Comparison of ENCODE assay signal across 17 cellular contexts in the genomic region with DNA sequence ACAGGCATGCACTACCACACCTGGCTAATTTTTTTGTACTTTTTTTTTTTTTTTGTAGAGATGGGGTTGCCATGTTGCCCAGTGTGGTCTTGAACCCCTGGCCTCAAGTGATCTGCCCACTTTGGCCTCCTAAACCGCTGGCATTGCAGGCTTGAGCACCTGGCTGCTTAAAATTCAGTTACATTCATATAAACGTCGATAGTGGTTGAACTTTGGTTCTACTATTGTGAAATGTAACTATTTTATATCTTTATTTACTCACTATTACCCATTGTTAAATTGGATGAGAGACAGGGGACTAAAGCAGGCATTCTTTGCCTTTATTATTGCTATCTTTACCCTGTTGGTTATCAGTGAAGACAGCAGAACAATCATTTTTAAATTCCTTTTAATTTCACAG. TPM values are rescaled to one million over a fixed set of nuclear protein-coding genes. Genes with fewer than 3 reads are reported as not detected.
DNase-seq lines count a peak whose midpoint lies in the region; ATAC-seq, FAIRE-seq and TF ChIP-seq lines count a peak whose summit lies in the region.
"Had no signal": no experiment of that assay in that cellular context is flagged by ENCODE, and none has a peak within 500 bp of the region (broad histone marks: within the 10 kb centered on the region; RNA-seq: fewer than 3 reads in every experiment).

No MANE protein-coding gene starts in this region.

- TF ChIP-seq EP300 in HepG2 (IDR thresholded peaks at IDR 0.05; ENCODE audit: low read depth in 2 of 2, low read length in 2 of 2) (no peak), HepG2 (CRISPR knock-in tag; IDR thresholded peaks at IDR 0.05; ENCODE audit: borderline replicate concordance) (no peak)

- TF ChIP-seq RAD21 in liver (IDR thresholded peaks at IDR 0.05): no peak
- TF ChIP-seq RAD21 in HepG2 (CRISPR knock-in tag; IDR thresholded peaks at IDR 0.05): no peak

- no peak overlapping the region for H2AFZ ChIP-seq in HepG2 (ENCODE audit: low read length)
- no peak overlapping the region for H2AFZ ChIP-seq in hepatocyte

- DNase-seq in HepG2 (ENCODE audit: low spot score) (no peak), hepatocyte (ENCODE audit: low spot score) (no peak), mucosa of descending colon (no peak), small intestine (peak; percentile 56), pons (ENCODE audit: low spot score) (no peak), GM19239 (ENCODE audit: insufficient read length, low spot score) (no peak)
- DNase-seq: CD8-positive, alpha-beta T cell; COR-L47; DMS 273 treated with DMSO at 0.1 percent for 48 hours had no signal

- no peak for FAIRE-seq in HepG2 (lab: Jason Lieb, UNC)
- FAIRE-seq in small intestine (lab: Jason Lieb, UNC): no peak
- FAIRE-seq in GM19239 (lab: Jason Lieb, UNC): no peak
- FAIRE-seq: G401.6, GM12891, H1 had no signal

- peaks cover 0 to 2% (median 0%) of the 10 kb centered on the region in 4 donors for H3K36me3 ChIP-seq in liver (ENCODE audit: control insufficient read depth in 4 of 4, insufficient read depth in 3 of 4, low read depth in 1 of 4, low read length in 3 of 4)
- no peaks in the 10 kb centered on the region; a peak in 1 of 5 replicates for H3K36me3 ChIP-seq in HepG2 (replicated peaks in 1 of 2; ENCODE audit: control insufficient read depth in 1 of 2, insufficient read depth in 2 of 2, low read length in 2 of 2)
- H3K36me3 ChIP-seq in hepatocyte (replicated peaks; ENCODE audit: insufficient read depth, low read depth): no peaks in the 10 kb centered on the region
- no peaks in the 10 kb centered on the region for H3K36me3 ChIP-seq in mucosa of descending colon (ENCODE audit: low read depth)
- H3K36me3 ChIP-seq in small intestine (ENCODE audit: control insufficient read depth in 2 of 2, insufficient read depth in 2 of 2, low read length in 2 of 2): no peaks in the 10 kb centered on the region

- H3K79me2 ChIP-seq in HepG2 (ENCODE audit: insufficient read depth, low read length): peaks cover 34% of the 10 kb centered on the region
- H3K79me2 ChIP-seq in hepatocyte: peaks cover 90% of the 10 kb centered on the region

- H3K9ac ChIP-seq in liver (ENCODE audit: low read depth in 1 of 2, low read length in 2 of 2) (no peak overlapping the region), HepG2 (ENCODE audit: insufficient read depth, low read depth, low read length) (no peak overlapping the region)
- H3K9ac ChIP-seq: BLaER1 had no signal

- H3K9me3 ChIP-seq in liver (ENCODE audit: control insufficient read depth in 4 of 4, low read length in 3 of 4): no peaks in the 10 kb centered on the region
- no peaks in the 10 kb centered on the region for H3K9me3 ChIP-seq in HepG2 (ENCODE audit: low read length)
- no peaks in the 10 kb centered on the region for H3K9me3 ChIP-seq in hepatocyte (ENCODE audit: low read depth)
- H3K9me3 ChIP-seq in mucosa of descending colon: no peaks in the 10 kb centered on the region
- H3K9me3 ChIP-seq in small intestine (ENCODE audit: control insufficient read depth, low read depth): no peaks in the 10 kb centered on the region
- H3K9me3 ChIP-seq: BLaER1, HAP-1 had no signal

- peaks cover 12 to 33% (median 23%) of the 10 kb centered on the region in 4 donors for H3K4me1 ChIP-seq in liver (ENCODE audit: control insufficient read depth in 4 of 4, insufficient read depth in 4 of 4, low read length in 3 of 4)
- peaks cover 71% of the 10 kb centered on the region for H3K4me1 ChIP-seq in HepG2 (ENCODE audit: insufficient read depth, low read length)
- H3K4me1 ChIP-seq in hepatocyte (ENCODE audit: insufficient read depth): peaks cover 41% of the 10 kb centered on the region
- H3K4me1 ChIP-seq in mucosa of descending colon (ENCODE audit: low read depth): peaks cover 5% of the 10 kb centered on the region
- peaks cover 8 to 19% of the 10 kb centered on the region in 2 donors for H3K4me1 ChIP-seq in small intestine (ENCODE audit: control insufficient read depth in 2 of 2, insufficient read depth in 1 of 2, low read depth in 1 of 2, low read length in 1 of 2)

- intact Hi-C loops in HepG2 (cut with micrococcal nuclease; ENCODE audit: unreplicated experiment) (no loop called here), mucosa of descending colon (cut with DNase I, micrococcal nuclease) (no loop called here)

- in situ Hi-C loops in HepG2 (cut with HindIII; ENCODE audit: extremely low pct_ligation_motif_present, low pct_unique_long_range_greater_than_20kb): no loop called here

- H3K4me2 ChIP-seq in HepG2 (ENCODE audit: low read depth, low read length) (no peak overlapping the region), hepatocyte (no peak overlapping the region)
- H3K4me2 ChIP-seq: BLaER1 had no signal

- H3K27ac ChIP-seq in liver (ENCODE audit: low read depth in 1 of 2, low read length in 2 of 2) (no peak overlapping the region), HepG2 (ENCODE audit: extremely low read length, insufficient read depth, low read length) (no peak overlapping the region), hepatocyte (peak overlapping the region; percentile 74), small intestine (ENCODE audit: low read depth in 1 of 2, low read length in 1 of 2) (no peak overlapping the region)
- H3K27ac ChIP-seq: 22Rv1, BLaER1 had no signal

- ATAC-seq in HepG2 (no peak), mucosa of descending colon (peak; percentile 10), GM19463 (IDR thresholded peaks at IDR 0.05; ENCODE audit: unreplicated experiment) (no peak)
- ATAC-seq: CD8-positive, alpha-beta T cell had no signal

- no peaks in the 10 kb centered on the region for H3K27me3 ChIP-seq in liver (ENCODE audit: control insufficient read depth in 4 of 4, insufficient read depth in 4 of 4, low read length in 3 of 4)
- no peaks in the 10 kb centered on the region for H3K27me3 ChIP-seq in HepG2 (ENCODE audit: control insufficient read depth in 1 of 2, insufficient read depth in 2 of 2, low read length in 2 of 2)
- H3K27me3 ChIP-seq in hepatocyte: no peaks in the 10 kb centered on the region
- no peaks in the 10 kb centered on the region for H3K27me3 ChIP-seq in small intestine (ENCODE audit: control insufficient read depth in 2 of 2, insufficient read depth in 2 of 2, low read length in 2 of 2)
- H3K27me3 ChIP-seq: BLaER1 had no signal

- POLR2A ChIA-PET in HepG2 (lab: Yijun Ruan, JAX): no interaction called here

- H3K4me3 ChIP-seq in liver (ENCODE audit: low read depth in 1 of 3, low read length in 3 of 3): no peak overlapping the region
- H3K4me3 ChIP-seq in HepG2 (replicated peaks in 1 of 3; ENCODE audit: insufficient read depth in 1 of 3, low read depth in 2 of 3, low read length in 3 of 3): no peak overlapping the region
- no peak overlapping the region for H3K4me3 ChIP-seq in hepatocyte
- H3K4me3 ChIP-seq in mucosa of descending colon: no peak overlapping the region
- H3K4me3 ChIP-seq in small intestine (ENCODE audit: low read depth in 1 of 2, low read length in 2 of 2): no peak overlapping the region
- H3K4me3 ChIP-seq: BLaER1, HAP-1 had no signal

- BruUV-seq in HepG2 (replicated peaks; lab: Mats Ljungman, UMichigan): no TSS peak

- TF ChIP-seq POLR2A in HepG2 (IDR thresholded peaks at IDR 0.05; ENCODE audit: insufficient read depth in 1 of 2, low read depth in 2 of 2, low read length in 2 of 2): no peak

- no peak for TF ChIP-seq CTCF in liver (IDR thresholded peaks at IDR 0.05; ENCODE audit: low read depth, low read length, missing input control)
- no peak for TF ChIP-seq CTCF in HepG2 (CRISPR knock-in tag; IDR thresholded peaks at IDR 0.05)
- TF ChIP-seq CTCF in hepatocyte (IDR thresholded peaks at IDR 0.05; ENCODE audit: poor library complexity): no peak
- no peak for TF ChIP-seq CTCF in mucosa of descending colon (IDR thresholded peaks at IDR 0.05)

- no peaks in the 10 kb centered on the region for H4K20me1 ChIP-seq in HepG2 (ENCODE audit: insufficient read depth, low read length)
- peaks cover 27% of the 10 kb centered on the region for H4K20me1 ChIP-seq in hepatocyte (ENCODE audit: insufficient read depth, poor library complexity, severe bottlenecking)

- 30% methylated on average over 3 of the region's 3 CpGs for WGBS in liver
- WGBS in HepG2 (ENCODE audit: low lambda C conversion rate): 72% methylated on average over 3 of the region's 3 CpGs
- WGBS in hepatocyte (ENCODE audit: low lambda C conversion rate, missing lambda C conversion rate): 77% methylated on average over 3 of the region's 3 CpGs
- WGBS in small intestine, 3 donors: 11 to 69% (median 38%) methylated on average over 3 of the region's 3 CpGs

- no peaks in the 10 kb centered on the region for H3K9me2 ChIP-seq in hepatocyte (replicated peaks; ENCODE audit: insufficient read depth)

- CTCF ChIA-PET in HepG2 (lab: Yijun Ruan, JAX; ENCODE audit: low intra/inter-chr PET ratio, low total read pairs): no interaction called here

TF ChIP-seq in liver, 16 proteins besides CTCF, POLR2A, EP300 and RAD21 (continues in another document):
- no peak for TF ChIP-seq EGR1 (IDR thresholded peaks at IDR 0.05; ENCODE audit: low read depth in 2 of 2)

RNA-seq across cellular contexts. Expression of gene SNX27, which starts 6.1 kb away (rescaled TPM):
- 10 to 100 TPM; 11.7 to 19.7 TPM for total RNA-seq in liver
- polyA plus RNA-seq in liver: 1 to 10 TPM; 4.3 to 9.3 TPM
- 17.8 and 22.8 TPM in 2 replicates for total RNA-seq in HepG2 (2016; rRNA removed; fragmentation: Illumina TruSeq; extraction: Trizol)
- 26.3 and 28.9 TPM in 2 replicates for total RNA-seq in HepG2 (2016; cell fraction: cytosol; rRNA removed; fragmentation: Illumina TruSeq; extraction: Trizol; ENCODE audit: low read depth)
- 18.5 and 19.3 TPM in 2 replicates for total RNA-seq in HepG2 (2016; cell fraction: insoluble cytoplasmic fraction; rRNA removed; fragmentation: Illumina TruSeq; extraction: Trizol)
- total RNA-seq in HepG2 (2016; cell fraction: membrane; rRNA removed; fragmentation: Illumina TruSeq; extraction: Trizol): 12.7 and 13.8 TPM in 2 replicates
- total RNA-seq in HepG2 (2016; cell fraction: nucleus; rRNA removed; fragmentation: Illumina TruSeq; extraction: Trizol): 17.2 and 20.1 TPM in 2 replicates
- polyA plus RNA-seq in HepG2 (2011; rRNA removed): 14.4 and 14.5 TPM in 2 replicates
- polyA plus RNA-seq in HepG2 (2011; cell fraction: cytosol; rRNA removed): 7.9 and 10.9 TPM in 2 replicates
- polyA plus RNA-seq in HepG2 (2011; cell fraction: nucleus; rRNA removed): 10.0 and 12.0 TPM in 2 replicates
- polyA plus RNA-seq in HepG2 (2012): 4.5 and 5.2 TPM in 2 replicates
- polyA plus RNA-seq in HepG2 (2016; cell fraction: cytosol; fragmentation: Illumina TruSeq; extraction: Trizol; ENCODE audit: low read depth): 0.61 and 0.63 TPM in 2 replicates
- polyA plus RNA-seq in HepG2 (2016; cell fraction: insoluble cytoplasmic fraction; fragmentation: Illumina TruSeq; extraction: Trizol; ENCODE audit: low read depth): 11.0 and 13.2 TPM in 2 replicates
- 1.9 and 2.3 TPM in 2 replicates for polyA plus RNA-seq in HepG2 (2016; cell fraction: membrane; fragmentation: Illumina TruSeq; extraction: Trizol; ENCODE audit: low read depth)
- 16.5 and 19.9 TPM in 2 replicates for polyA plus RNA-seq in HepG2 (2016; cell fraction: nucleus; fragmentation: Illumina TruSeq; extraction: Trizol; ENCODE audit: insufficient read depth, low read depth)
- 22.1 and 26.3 TPM in 2 replicates for polyA minus RNA-seq in HepG2 (2011; rRNA and poly(A)+ RNA removed; ENCODE audit: low replicate concordance)
- 17.5 and 23.0 TPM in 2 replicates for polyA minus RNA-seq in HepG2 (2011; cell fraction: cytosol; rRNA and poly(A)+ RNA removed)
- polyA minus RNA-seq in HepG2 (2011; cell fraction: nucleus; rRNA and poly(A)+ RNA removed): 21.8 and 26.6 TPM in 2 replicates
- total RNA-seq in hepatocyte: 35.1 and 38.7 TPM in 2 replicates
- 18.2 and 24.0 TPM in 2 replicates for polyA plus RNA-seq in hepatocyte
- total RNA-seq in mucosa of descending colon: 10 to 100 TPM; 25.5 to 59.0 (median 34.8) TPM
- polyA plus RNA-seq in small intestine: 1 to 10 TPM; 4.3 to 9.5 (median 4.5) TPM
